ENCODE assay signal across 8 cellular contexts in genomic region chr1:212287995-212288394, GRCh38. TPM values are rescaled to one million over a fixed set of nuclear protein-coding genes. Genes with fewer than 3 reads are reported as not detected.
DNase-seq lines count a peak whose midpoint lies in the region; ATAC-seq and TF ChIP-seq lines count a peak whose summit lies in the region.
"Not testable (repeated sequence)": the region's sequence is repeated elsewhere in the genome, so short reads cannot be mapped to it uniquely, and the experiment has no call there.

No MANE protein-coding gene starts in this region.

- H3K9ac ChIP-seq in endocrine pancreas (ENCODE audit: control insufficient read depth, insufficient read depth, low read length) = not testable (repeated sequence)

- DNase-seq in BE2C; HL-60 (ENCODE audit: low read depth in 1 of 2, low spot score in 1 of 2); T-helper 17 cell; activated naive CD8-positive, alpha-beta T cell treated with anti-CD3 and anti-CD28 coated beads for 36 hours; immature natural killer cell; neural crest cell (ENCODE audit: low read depth, low spot score); stimulated activated naive CD8-positive, alpha-beta T cell treated with anti-CD3 and anti-CD28 coated beads, Interleukin-15, amount 100 ng/mL, for 72 hours: not testable (repeated sequence)

- H3K27ac ChIP-seq in HL-60 (replicated peaks) = not testable (repeated sequence)

- peak overlapping the region; percentile 84 for H3K27ac Mint-ChIP-seq in T-helper 17 cell
- not testable (repeated sequence) for H3K27ac Mint-ChIP-seq in activated naive CD8-positive, alpha-beta T cell treated with anti-CD3 and anti-CD28 coated beads for 36 hours; neural crest cell (ENCODE audit: unreplicated experiment); stimulated activated naive CD8-positive, alpha-beta T cell treated with anti-CD3 and anti-CD28 coated beads, Interleukin-15, amount 100 ng/mL, for 72 hours
- peak overlapping the region; percentile 48 to 86 (median 70) for H3K27ac Mint-ChIP-seq in immature natural killer cell

- H3K9me3 ChIP-seq in BE2C; T-helper 17 cell (ENCODE audit: control insufficient read depth, low read length, poor library complexity, severe bottlenecking); endocrine pancreas (ENCODE audit: control insufficient read depth, low read length): not testable (repeated sequence)

- not testable (repeated sequence) for H3K36me3 Mint-ChIP-seq in T-helper 17 cell (ENCODE audit: low read depth); activated naive CD8-positive, alpha-beta T cell treated with anti-CD3 and anti-CD28 coated beads for 36 hours; immature natural killer cell; neural crest cell (ENCODE audit: low read depth)

- TF ChIP-seq CTCF in BE2C (IDR thresholded peaks at IDR 0.05; ENCODE audit: low read depth, low read length); HL-60 (IDR thresholded peaks at IDR 0.05; ENCODE audit: insufficient read depth, low read length); neural crest cell (conservative IDR thresholded peaks at IDR 0.05): not testable (repeated sequence)

- H3K27me3 Mint-ChIP-seq in T-helper 17 cell; activated naive CD8-positive, alpha-beta T cell treated with anti-CD3 and anti-CD28 coated beads for 36 hours; neural crest cell (ENCODE audit: low read depth); stimulated activated naive CD8-positive, alpha-beta T cell treated with anti-CD3 and anti-CD28 coated beads, Interleukin-15, amount 100 ng/mL, for 72 hours: not testable (repeated sequence)
- peaks cover 10 to 21% (median 13%) of the 10 kb centered on the region in 3 donors for H3K27me3 Mint-ChIP-seq in immature natural killer cell (ENCODE audit: low read depth in 3 of 3)

- H3K4me1 ChIP-seq in BE2C = not testable (repeated sequence)
- peaks cover 12% of the 10 kb centered on the region for H3K4me1 ChIP-seq in endocrine pancreas (ENCODE audit: control insufficient read depth, insufficient read depth, low read length)

- H3K4me3 Mint-ChIP-seq in T-helper 17 cell (peak overlapping the region; percentile 91), immature natural killer cell (peak overlapping the region; percentile 82 to 99 (median 98)), neural crest cell (peak overlapping the region; percentile 82)
- peak overlapping the region; percentile 73 for H3K4me3 Mint-ChIP-seq in activated naive CD8-positive, alpha-beta T cell treated with anti-CD3 and anti-CD28 coated beads for 36 hours
- H3K4me3 Mint-ChIP-seq in stimulated activated naive CD8-positive, alpha-beta T cell treated with anti-CD3 and anti-CD28 coated beads, Interleukin-15, amount 100 ng/mL, for 72 hours = peak overlapping the region; percentile 56 to 78

- H3K4me1 Mint-ChIP-seq in T-helper 17 cell (peaks cover 52% of the 10 kb centered on the region), immature natural killer cell (peaks cover 67 to 82% of the 10 kb centered on the region in 2 donors), neural crest cell (peaks cover 32% of the 10 kb centered on the region)
- peaks cover 53% of the 10 kb centered on the region for H3K4me1 Mint-ChIP-seq in activated naive CD8-positive, alpha-beta T cell treated with anti-CD3 and anti-CD28 coated beads for 36 hours
- peaks cover 65% of the 10 kb centered on the region for H3K4me1 Mint-ChIP-seq in stimulated activated naive CD8-positive, alpha-beta T cell treated with anti-CD3 and anti-CD28 coated beads, Interleukin-15, amount 100 ng/mL, for 72 hours

- H3K36me3 ChIP-seq in BE2C; endocrine pancreas (ENCODE audit: control insufficient read depth, insufficient read depth, low read length): not testable (repeated sequence)

- H3K4me3 ChIP-seq in BE2C (ENCODE audit: low read depth, low read length) = peak overlapping the region; percentile 90; the same call in 1 of the 2 replicates
- H3K4me3 ChIP-seq in HL-60 (replicated peaks; ENCODE audit: insufficient read depth, low read length) = peak overlapping the region; percentile 13
- H3K4me3 ChIP-seq in endocrine pancreas (ENCODE audit: control insufficient read depth, insufficient read depth, low read length) = peak overlapping the region; percentile 94

- H3K27me3 ChIP-seq in BE2C; HL-60 (ENCODE audit: insufficient read depth, poor library complexity, severe bottlenecking); endocrine pancreas (ENCODE audit: control insufficient read depth, insufficient read depth, low read length): not testable (repeated sequence)

- not testable (repeated sequence) for H3K9me3 Mint-ChIP-seq in activated naive CD8-positive, alpha-beta T cell treated with anti-CD3 and anti-CD28 coated beads for 36 hours; immature natural killer cell; neural crest cell; stimulated activated naive CD8-positive, alpha-beta T cell treated with anti-CD3 and anti-CD28 coated beads, Interleukin-15, amount 100 ng/mL, for 72 hours

- not testable (repeated sequence) for ATAC-seq in T-helper 17 cell; stimulated activated naive CD8-positive, alpha-beta T cell treated with anti-CD3 and anti-CD28 coated beads, Interleukin-15, amount 100 ng/mL, for 72 hours

RNA-seq across cellular contexts. Expression of gene PPP2R5A, which starts 2.8 kb away (rescaled TPM):
- 12.1 TPM for polyA plus RNA-seq in BE2C (2012; ENCODE audit: insufficient read depth, insufficient read length, low read depth)
- total RNA-seq in T-helper 17 cell (10 to 100 TPM; 52.1 to 52.4 TPM), neural crest cell (11.9 and 13.0 TPM in 2 replicates)
- total RNA-seq in activated naive CD8-positive, alpha-beta T cell treated with anti-CD3 and anti-CD28 coated beads for 36 hours = 10 to 100 TPM; 32.9 to 34.3 TPM
- 10 to 100 TPM; 57.0 to 87.2 (median 64.6) TPM for polyA plus RNA-seq in immature natural killer cell

Comparison
In these comparisons a context has a peak if more than half of its experiments do, and no peak if none do; other contexts are left out.
1. H3K4me3 ChIP-seq: peak in every context shown above with its lines; median percentile 94 in endocrine pancreas; 90 in BE2C; 13 in HL-60.